Comparison of ENCODE assay signal across 19 cellular contexts in the genomic region with DNA sequence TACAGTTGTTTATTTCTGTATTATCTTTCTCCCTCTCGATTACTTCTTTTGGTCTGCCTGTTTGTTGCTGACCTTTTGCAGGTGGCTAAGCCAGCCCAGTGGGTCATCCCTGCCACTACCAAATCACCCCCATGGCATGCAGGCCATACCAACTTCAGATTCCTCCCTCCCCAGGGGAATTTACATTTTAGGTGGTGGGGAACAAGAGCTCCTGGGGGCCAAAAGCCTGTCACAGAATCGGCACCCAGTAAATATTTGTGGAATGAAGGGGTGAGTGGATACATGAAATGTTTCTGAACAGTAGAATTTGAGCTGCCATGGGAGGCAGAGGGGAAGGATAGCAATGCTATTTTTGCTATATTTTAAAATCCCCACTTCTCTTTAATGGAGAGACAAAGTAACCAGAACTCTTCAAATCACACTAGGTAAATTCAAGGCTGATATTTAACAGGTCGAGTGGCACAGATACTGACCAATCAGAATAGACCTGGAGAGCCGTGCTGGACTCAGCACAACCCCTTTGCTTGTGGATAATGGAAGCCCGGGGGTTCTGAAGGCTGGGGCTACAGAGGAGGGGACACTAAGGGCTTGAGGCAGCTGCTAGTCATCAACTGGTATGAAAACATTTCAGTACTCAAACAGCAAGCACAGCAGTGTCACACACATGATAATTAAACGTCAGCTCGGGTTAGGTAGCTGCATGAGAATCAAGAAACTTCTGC. TPM values are rescaled to one million over a fixed set of nuclear protein-coding genes. Genes with fewer than 3 reads are reported as not detected.
DNase-seq lines count a peak whose midpoint lies in the region; ATAC-seq and TF ChIP-seq lines count a peak whose summit lies in the region.
"Had no signal": no experiment of that assay in that cellular context is flagged by ENCODE, and none has a peak within 500 bp of the region (broad histone marks: within the 10 kb centered on the region; RNA-seq: fewer than 3 reads in every experiment).

No MANE protein-coding gene starts in this region.

- H3K27me3 ChIP-seq in Caco-2 (replicated peaks; ENCODE audit: control insufficient read depth, insufficient read depth, low read length) = no peaks in the 10 kb centered on the region
- H3K27me3 ChIP-seq in endodermal cell (ENCODE audit: control insufficient read depth, insufficient read depth, low read length, poor library complexity, severe bottlenecking) = no peaks in the 10 kb centered on the region
- H3K27me3 ChIP-seq: MG63, testis had no signal

- TF ChIP-seq CTCF in Caco-2 (IDR thresholded peaks at IDR 0.05; ENCODE audit: insufficient read depth in 1 of 2, low read depth in 1 of 2, low read length in 1 of 2, severe bottlenecking in 1 of 2, unreplicated experiment in 1 of 2) (no peak), endodermal cell (conservative IDR thresholded peaks at IDR 0.05) (no peak)

- DNase-seq in Caco-2 = no peak
- DNase-seq in M059J (ENCODE audit: low read depth) = peak; percentile 58
- peak; percentile 66 for DNase-seq in endodermal cell
- DNase-seq in myocyte (ENCODE audit: low read depth) = peak; percentile 58
- no peak for DNase-seq in DMS79 (lab: John Stamatoyannopoulos, UW)
- DNase-seq in germinal center (ENCODE audit: low spot score) = no peak
- no peak for DNase-seq in T-helper 17 cell
- DNase-seq: activated CD8-positive, alpha-beta T cell treated with anti-CD3 and anti-CD28 coated beads, Interleukin-2, amount 10 ng/mL, durations not matched to agents 7 days and 5 days; CD8-positive, alpha-beta memory T cell; cerebellar nuclear complex; glutamatergic neuron; kidney; MG63; mucosa of descending colon; NCI-H2171 treated with DMSO at 0.1 percent for 48 hours; psoas muscle; testis had no signal

- H3K4me3 ChIP-seq in Caco-2 (ENCODE audit: low read depth, low read length) = no peak overlapping the region
- H3K4me3 ChIP-seq in endodermal cell (ENCODE audit: low read length) = no peak overlapping the region
- H3K4me3 ChIP-seq: MG63, mucosa of descending colon, psoas muscle, testis had no signal

- no peak overlapping the region for H3K27ac ChIP-seq in endodermal cell (ENCODE audit: low read depth, low read length)
- H3K27ac ChIP-seq: psoas muscle, testis had no signal

- peaks cover 13% of the 10 kb centered on the region for H3K4me1 Mint-ChIP-seq in Caco-2 (ENCODE audit: low read depth, unreplicated experiment)
- peaks cover 16% of the 10 kb centered on the region for H3K4me1 Mint-ChIP-seq in endodermal cell
- peaks cover 2% of the 10 kb centered on the region for H3K4me1 Mint-ChIP-seq in T-helper 17 cell
- H3K4me1 Mint-ChIP-seq: activated T-helper 17 cell treated with anti-CD3 and anti-CD28 coated beads, Interleukin-2, amount 50 U/mL, for 72 hours had no signal

- POLR2A ChIA-PET in Caco-2 (lab: Charles Lee) = no interaction called here

- H3K4me3 Mint-ChIP-seq in Caco-2 (ENCODE audit: unreplicated experiment) (no peak overlapping the region), endodermal cell (no peak overlapping the region), T-helper 17 cell (no peak overlapping the region)
- H3K4me3 Mint-ChIP-seq: activated CD8-positive, alpha-beta T cell treated with anti-CD3 and anti-CD28 coated beads, Interleukin-2, amount 10 ng/mL, durations not matched to agents 7 days and 5 days; activated T-helper 17 cell treated with anti-CD3 and anti-CD28 coated beads, Interleukin-2, amount 50 U/mL, for 72 hours; CD8-positive, alpha-beta memory T cell had no signal

- H3K36me3 ChIP-seq in Caco-2 (ENCODE audit: control insufficient read depth, insufficient read depth, low read length) = no peaks in the 10 kb centered on the region
- no peaks in the 10 kb centered on the region for H3K36me3 ChIP-seq in endodermal cell (ENCODE audit: control insufficient read depth, insufficient read depth, low read length)
- H3K36me3 ChIP-seq: MG63 had no signal

- H3K27ac Mint-ChIP-seq in Caco-2 (ENCODE audit: unreplicated experiment) (peak overlapping the region; percentile 48), endodermal cell (no peak overlapping the region), T-helper 17 cell (no peak overlapping the region)
- H3K27ac Mint-ChIP-seq: activated CD8-positive, alpha-beta T cell treated with anti-CD3 and anti-CD28 coated beads, Interleukin-2, amount 10 ng/mL, durations not matched to agents 7 days and 5 days; activated T-helper 17 cell treated with anti-CD3 and anti-CD28 coated beads, Interleukin-2, amount 50 U/mL, for 72 hours had no signal

- BruUV-seq in Caco-2 (replicated peaks; lab: Mats Ljungman, UMichigan) = no TSS peak

- H3K9me3 ChIP-seq in Caco-2 (no peaks in the 10 kb centered on the region), endodermal cell (ENCODE audit: control insufficient read depth, low read length) (no peaks in the 10 kb centered on the region), T-helper 17 cell (ENCODE audit: control insufficient read depth, low read length, poor library complexity, severe bottlenecking) (no peaks in the 10 kb centered on the region)
- H3K9me3 ChIP-seq: mucosa of descending colon, psoas muscle, testis had no signal

- 56 to 70% methylated on average over 4 to 7 of the region's 7 CpGs for WGBS in endodermal cell (ENCODE audit: insufficient coverage in 1 of 2, insufficient read length in 1 of 2), 2 experiments

- no peaks in the 10 kb centered on the region for H3K9me3 Mint-ChIP-seq in Caco-2 (ENCODE audit: unreplicated experiment)
- no peaks in the 10 kb centered on the region for H3K9me3 Mint-ChIP-seq in endodermal cell
- H3K9me3 Mint-ChIP-seq: activated T-helper 17 cell treated with anti-CD3 and anti-CD28 coated beads, Interleukin-2, amount 50 U/mL, for 72 hours; CD8-positive, alpha-beta memory T cell had no signal

- no peaks in the 10 kb centered on the region for H3K27me3 Mint-ChIP-seq in Caco-2 (ENCODE audit: insufficient read depth, unreplicated experiment)
- peaks cover 4% of the 10 kb centered on the region for H3K27me3 Mint-ChIP-seq in endodermal cell (ENCODE audit: insufficient read depth)
- no peaks in the 10 kb centered on the region for H3K27me3 Mint-ChIP-seq in T-helper 17 cell
- H3K27me3 Mint-ChIP-seq: activated T-helper 17 cell treated with anti-CD3 and anti-CD28 coated beads, Interleukin-2, amount 50 U/mL, for 72 hours had no signal

- CTCF ChIA-PET in Caco-2 (lab: Charles Lee) = interaction anchor here (1.0 kb wide), 1 partner anchor 24 kb away, joined by 3 read pairs; no protein-coding TSS in a partner anchor

- no peak overlapping the region for H3K9ac ChIP-seq in endodermal cell (ENCODE audit: extremely low read depth, low read length, poor library complexity, severe bottlenecking)

- intact Hi-C loops in Caco-2 (cut with micrococcal nuclease; ENCODE audit: unreplicated experiment) = no loop called here

- no peak for ATAC-seq in GM18519 (IDR thresholded peaks at IDR 0.05; ENCODE audit: low FRiP score, unreplicated experiment)
- no peak for ATAC-seq in T-helper 17 cell
- ATAC-seq: activated CD8-positive, alpha-beta T cell treated with anti-CD3 and anti-CD28 coated beads, Interleukin-2, amount 10 ng/mL, durations not matched to agents 7 days and 5 days; activated T-helper 17 cell treated with anti-CD3 and anti-CD28 coated beads, Interleukin-2, amount 50 U/mL, for 72 hours; mucosa of descending colon; psoas muscle had no signal

- H3K36me3 Mint-ChIP-seq in Caco-2 (ENCODE audit: insufficient read depth, unreplicated experiment) = no peaks in the 10 kb centered on the region
- no peaks in the 10 kb centered on the region for H3K36me3 Mint-ChIP-seq in endodermal cell (ENCODE audit: low read depth)
- H3K36me3 Mint-ChIP-seq in T-helper 17 cell (ENCODE audit: low read depth) = peaks cover 4% of the 10 kb centered on the region
- H3K36me3 Mint-ChIP-seq: CD8-positive, alpha-beta memory T cell had no signal

- H3K4me1 ChIP-seq in Caco-2 (peaks cover 17% of the 10 kb centered on the region), endodermal cell (ENCODE audit: control insufficient read depth, insufficient read depth, low read length) (no peaks in the 10 kb centered on the region)
- H3K4me1 ChIP-seq: psoas muscle, testis had no signal

RNA-seq across cellular contexts. Expression of a gene that starts 54.3 kb away (rescaled TPM):
- total RNA-seq in Caco-2 (2022) (51.5 and 54.8 TPM in 2 replicates), endodermal cell (1 to 10 TPM; 7.8 to 9.6 TPM), myocyte (24.4 and 31.0 TPM in 2 replicates), T-helper 17 cell (10 to 100 TPM; 79.8 to 82.9 TPM)
- 32.6 and 46.7 TPM in 2 replicates for total RNA-seq in M059J (2014; rRNA removed; shearing (Covaris generic))
- 36.7 TPM for polyA plus RNA-seq in endodermal cell (2013, experiment 1 of 2)
- polyA plus RNA-seq in endodermal cell (2013, experiment 2 of 2) = 35.6 TPM
- 28.7 TPM for polyA plus RNA-seq in myocyte (2012)

Comparison
In these comparisons a context has a peak if more than half of its experiments do, and no peak if none do; other contexts are left out.
1. DNase-seq: peak in M059J (single experiment), endodermal cell (single experiment) and myocyte (single experiment); none in Caco-2 (0 of 2), DMS79 (single experiment), germinal center (single experiment) and T-helper 17 cell (0 of 3).